8 cellular contexts compared by ENCODE assay signal in the genomic region with DNA sequence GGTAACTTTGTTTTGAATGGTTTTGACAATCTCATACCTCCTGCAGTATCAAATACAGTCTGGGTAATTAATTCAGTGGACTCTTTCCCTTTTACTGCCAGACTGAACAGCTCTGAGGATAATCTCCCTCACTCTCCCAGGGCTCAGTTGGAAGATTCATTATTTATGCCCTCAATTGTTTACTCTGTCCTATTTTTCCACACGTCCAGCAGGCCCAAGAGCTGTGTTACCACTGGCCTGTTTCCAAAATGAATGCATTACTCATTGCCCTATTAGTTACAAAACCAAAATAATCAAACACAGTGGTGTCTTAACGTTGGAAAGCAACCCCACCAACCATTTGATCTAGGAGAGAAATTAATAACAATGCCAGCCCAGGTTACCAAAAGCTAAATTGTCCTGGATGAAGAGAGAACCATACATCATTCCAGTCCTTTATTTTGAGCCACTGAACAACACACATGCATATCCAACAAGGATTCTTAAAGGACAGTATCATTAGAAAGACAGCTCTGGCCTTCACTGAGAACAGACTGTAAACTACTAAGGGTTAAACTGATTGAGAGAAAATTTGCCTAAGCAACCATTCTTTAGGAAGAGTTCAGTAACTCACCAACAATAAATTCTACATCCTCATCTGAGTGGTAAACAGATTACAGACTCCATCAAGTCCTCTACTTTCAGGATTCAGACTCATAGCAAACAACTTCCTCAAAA. TPM values are rescaled to one million over a fixed set of nuclear protein-coding genes. Genes with fewer than 3 reads are reported as not detected.
A peak's percentile ranks its signal among the peaks of the same experiment; 100 is the strongest.
DNase-seq lines count a peak whose midpoint lies in the region; ATAC-seq and TF ChIP-seq lines count a peak whose summit lies in the region.

No MANE protein-coding gene starts in this region.

- DNase-seq in AG04450 (ENCODE audit: low read depth, low spot score), result peak; percentile 66
- peak; percentile 61 for DNase-seq in HFF-Myc (ENCODE audit: extremely low read depth, low read depth)
- peak; percentile 96 for DNase-seq in fibroblast of mammary gland (ENCODE audit: low read depth)
- peak; percentile 77 for DNase-seq in pons (ENCODE audit: low spot score)
- DNase-seq in OCI-M1 (lab: John Stamatoyannopoulos, UW), result no peak
- DNase-seq in stimulated activated CD4-positive, alpha-beta T cell treated with anti-CD3 and anti-CD28 coated beads, Interleukin-15, amount 100 ng/mL, for 24 hours, result no peak

- CTCF ChIA-PET in AG04450 (lab: Charles Lee), result interaction anchor here (0.6 to 1.8 kb wide), 5 partner anchors 12 to 145 kb away, joined by 3 to 8 read pairs (median 4); no protein-coding TSS in a partner anchor

- TF ChIP-seq CTCF in AG04450 (IDR thresholded peaks at IDR 0.05; ENCODE audit: low read depth, low read length) (no peak), HFF-Myc (IDR thresholded peaks at IDR 0.05; ENCODE audit: low read depth, low read length, missing control alignments) (no peak), fibroblast of mammary gland (conservative IDR thresholded peaks at IDR 0.05; ENCODE audit: control insufficient read depth, insufficient read depth, low read depth, low read length) (no peak)

- H3K27me3 ChIP-seq in AG04450 (ENCODE audit: control insufficient read depth, insufficient read depth, low read length), result no peaks in the 10 kb centered on the region

- peak overlapping the region; percentile 73 for H3K27ac ChIP-seq in AG04450 (ENCODE audit: low read depth, low read length)

- H3K4me3 ChIP-seq in AG04450 (ENCODE audit: low read depth, low read length) (no peak overlapping the region; the same call in 1 of the 2 replicates), HFF-Myc (replicated peaks; ENCODE audit: low read depth, low read length) (no peak overlapping the region), fibroblast of mammary gland (ENCODE audit: control insufficient read depth, low read depth, low read length) (peak overlapping the region; percentile 15)

- POLR2A ChIA-PET in AG04450 (lab: Yijun Ruan, JAX), result interaction anchor here (0.5 to 1.4 kb wide), 3 partner anchors 15 to 88 kb away, joined by 3 to 4 read pairs (median 3); partner anchors contain the start of gene RPL23A

- no peaks in the 10 kb centered on the region; the same call in 1 of the 2 replicates for H3K9me3 ChIP-seq in AG04450 (ENCODE audit: control insufficient read depth, insufficient read depth, low read length)

- ATAC-seq in SK-N-SH treated with all-trans-retinoic acid at 6 μM for 48 hours (peak; percentile 4; the same call in 2 of the 3 replicates), GM18909 (IDR thresholded peaks at IDR 0.05; ENCODE audit: poor library complexity, unreplicated experiment) (no peak)

TF ChIP-seq in SK-N-SH treated with all-trans-retinoic acid at 6 μM for 48 hours, 23 proteins besides CTCF, POLR2A, EP300 and RAD21:
- TF ChIP-seq ZFP30 (CRISPR knock-in tag; IDR thresholded peaks at IDR 0.05) (no peak), PPARA (CRISPR knock-in tag; IDR thresholded peaks at IDR 0.05; ENCODE audit: borderline replicate concordance) (no peak), TOX (CRISPR knock-in tag; IDR thresholded peaks at IDR 0.05; ENCODE audit: borderline replicate concordance) (no peak), OSR1 (CRISPR knock-in tag; IDR thresholded peaks at IDR 0.05) (no peak), ZFP3 (CRISPR knock-in tag; IDR thresholded peaks at IDR 0.05) (no peak)
- TF ChIP-seq, protein P1, sequence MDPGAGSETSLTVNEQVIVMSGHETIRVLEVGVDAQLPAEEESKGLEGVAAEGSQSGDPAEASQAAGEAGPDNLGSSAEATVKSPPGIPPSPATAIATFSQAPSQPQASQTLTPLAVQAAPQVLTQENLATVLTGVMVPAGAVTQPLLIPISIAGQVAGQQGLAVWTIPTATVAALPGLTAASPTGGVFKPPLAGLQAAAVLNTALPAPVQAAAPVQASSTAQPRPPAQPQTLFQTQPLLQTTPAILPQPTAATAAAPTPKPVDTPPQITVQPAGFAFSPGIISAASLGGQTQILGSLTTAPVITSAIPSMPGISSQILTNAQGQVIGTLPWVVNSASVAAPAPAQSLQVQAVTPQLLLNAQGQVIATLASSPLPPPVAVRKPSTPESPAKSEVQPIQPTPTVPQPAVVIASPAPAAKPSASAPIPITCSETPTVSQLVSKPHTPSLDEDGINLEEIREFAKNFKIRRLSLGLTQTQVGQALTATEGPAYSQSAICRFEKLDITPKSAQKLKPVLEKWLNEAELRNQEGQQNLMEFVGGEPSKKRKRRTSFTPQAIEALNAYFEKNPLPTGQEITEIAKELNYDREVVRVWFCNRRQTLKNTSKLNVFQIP (CRISPR knock-in tag; IDR thresholded peaks at IDR 0.05; ENCODE audit: borderline replicate concordance, low read depth), result no peak

RNA-seq across cellular contexts. Expression of gene FAM222B, which starts 34.5 kb away (rescaled TPM):
- polyA plus RNA-seq in AG04450 (2011; rRNA removed), result 8.3 and 11.0 TPM in 2 replicates
- polyA minus RNA-seq in AG04450 (2011; rRNA and poly(A)+ RNA removed), result 13.2 and 14.4 TPM in 2 replicates

RNA-seq across cellular contexts. Expression of gene ERAL1, which starts 46.7 kb away (rescaled TPM):
- 45.7 and 54.4 TPM in 2 replicates for polyA plus RNA-seq in AG04450 (2011; rRNA removed)
- 46.8 and 56.9 TPM in 2 replicates for polyA minus RNA-seq in AG04450 (2011; rRNA and poly(A)+ RNA removed)

Comparison
In these comparisons a context has a peak if more than half of its experiments do, and no peak if none do; other contexts are left out.
1. DNase-seq: peak in AG04450 (single experiment), HFF-Myc (single experiment), fibroblast of mammary gland (single experiment) and pons (single experiment); none in OCI-M1 (single experiment) and stimulated activated CD4-positive, alpha-beta T cell treated with anti-CD3 and anti-CD28 coated beads, Interleukin-15, amount 100 ng/mL, for 24 hours (single experiment).